Comparison of ENCODE assay signal across 8 cellular contexts in the genomic region with DNA sequence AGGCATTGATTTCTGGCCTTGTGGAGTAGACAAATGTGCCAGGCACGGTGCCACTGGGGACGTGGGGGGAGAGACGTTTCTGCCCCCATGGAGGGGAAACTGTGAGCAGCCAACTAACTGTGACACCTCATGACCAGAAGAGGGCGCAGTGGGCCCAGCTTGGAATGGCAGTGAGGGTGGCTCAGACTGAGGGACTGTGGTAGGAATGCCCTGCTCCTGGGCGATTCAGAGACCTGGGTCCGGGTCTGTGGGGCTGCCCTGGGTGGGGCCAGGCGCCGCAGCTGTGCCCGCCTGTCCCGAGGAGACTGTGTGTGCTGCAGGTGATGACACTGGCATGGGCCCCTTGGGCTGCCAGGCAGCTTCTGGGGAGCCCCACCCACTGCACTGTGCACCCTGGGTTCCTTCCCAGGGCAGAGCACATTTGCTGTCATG. TPM values are rescaled to one million over a fixed set of nuclear protein-coding genes. Genes with fewer than 3 reads are reported as not detected.
DNase-seq lines count a peak whose midpoint lies in the region; ATAC-seq and TF ChIP-seq lines count a peak whose summit lies in the region.

No MANE protein-coding gene starts in this region.

- H3K4me1 Mint-ChIP-seq in naive thymus-derived CD4-positive, alpha-beta T cell: peaks cover 4 to 26% (median 21%) of the 10 kb centered on the region in 7 donors

- H3K27ac Mint-ChIP-seq in naive thymus-derived CD4-positive, alpha-beta T cell: peak overlapping the region in 1 of 9 donors; percentile 75

- peaks cover 0 to 26% (median 0%) of the 10 kb centered on the region in 3 experiments for H3K36me3 ChIP-seq in naive thymus-derived CD4-positive, alpha-beta T cell (ENCODE audit: control insufficient read depth in 2 of 3, insufficient read depth in 3 of 3, low read length in 3 of 3)

- POLR2A ChIA-PET in naive thymus-derived CD4-positive, alpha-beta T cell (lab: Charles Lee): interaction anchor here (1.2 kb wide), 1 partner anchor 256 kb away, joined by 3 read pairs; no protein-coding TSS in a partner anchor

- DNase-seq in GM10266 (ENCODE audit: extremely low spot score) (peak; percentile 71), NCI-H69 (lab: John Stamatoyannopoulos, UW) (peak; percentile 86), epithelial cell of esophagus (ENCODE audit: low read depth) (peak; percentile 66)
- DNase-seq in activated CD8-positive, alpha-beta memory T cell treated with anti-CD3 and anti-CD28 coated beads for 48 hours (ENCODE audit: low read depth in 2 of 3, low spot score in 2 of 3): peak; percentile 22 to 50 (median 35)
- DNase-seq in naive thymus-derived CD4-positive, alpha-beta T cell: peak; percentile 39 to 71 (median 55)
- DNase-seq in stimulated activated naive CD4-positive, alpha-beta T cell treated with Interleukin-2 at 50 U/mL for 16 hours (lab: John Stamatoyannopoulos, UW): peak; percentile 53

- peaks cover 0 to 1% (median 0%) of the 10 kb centered on the region in 11 donors for H3K9me3 Mint-ChIP-seq in naive thymus-derived CD4-positive, alpha-beta T cell

- TF ChIP-seq CTCF in GM10266 (IDR thresholded peaks at IDR 0.05; ENCODE audit: control insufficient read depth, insufficient read depth, low read depth, missing control alignments): peak; percentile 88
- TF ChIP-seq CTCF in epithelial cell of esophagus (IDR thresholded peaks at IDR 0.05; ENCODE audit: insufficient read depth, low read depth, low read length, missing control alignments): peak; percentile 87

- H3K27me3 Mint-ChIP-seq in naive thymus-derived CD4-positive, alpha-beta T cell: no peaks in the 10 kb centered on the region

- peak; percentile 75 for ATAC-seq in HG03066 (IDR thresholded peaks at IDR 0.05; ENCODE audit: low read depth, unreplicated experiment)
- peak; percentile 92 for ATAC-seq in naive thymus-derived CD4-positive, alpha-beta T cell
- no peak for ATAC-seq in HG02623 (IDR thresholded peaks at IDR 0.05; ENCODE audit: unreplicated experiment)

- peaks cover 0 to 17% (median 0%) of the 10 kb centered on the region in 5 donors for H3K36me3 Mint-ChIP-seq in naive thymus-derived CD4-positive, alpha-beta T cell

- H3K27me3 ChIP-seq in naive thymus-derived CD4-positive, alpha-beta T cell (ENCODE audit: control insufficient read depth in 2 of 2, insufficient read depth in 2 of 2, low read length in 2 of 2): no peaks in the 10 kb centered on the region

- no peak overlapping the region for H3K4me3 Mint-ChIP-seq in naive thymus-derived CD4-positive, alpha-beta T cell

- H3K4me3 ChIP-seq in epithelial cell of esophagus (ENCODE audit: low read length): no peak overlapping the region
- H3K4me3 ChIP-seq in naive thymus-derived CD4-positive, alpha-beta T cell (ENCODE audit: low read length): no peak overlapping the region

- no peaks in the 10 kb centered on the region for H3K9me3 ChIP-seq in naive thymus-derived CD4-positive, alpha-beta T cell (ENCODE audit: control insufficient read depth in 2 of 3, low read length in 3 of 3)

- H3K4me1 ChIP-seq in naive thymus-derived CD4-positive, alpha-beta T cell (ENCODE audit: control insufficient read depth in 2 of 2, insufficient read depth in 2 of 2, low read length in 2 of 2): peaks cover 0 to 11% of the 10 kb centered on the region in 2 donors

- no peak overlapping the region for H3K27ac ChIP-seq in naive thymus-derived CD4-positive, alpha-beta T cell (ENCODE audit: low read depth, low read length)

- intact Hi-C loops in naive thymus-derived CD4-positive, alpha-beta T cell (cut with micrococcal nuclease): loop anchor here (1.0 kb wide), 2 partner anchors 262 to 271 kb away; no protein-coding TSS in a partner anchor

- CTCF ChIA-PET in naive thymus-derived CD4-positive, alpha-beta T cell (lab: Charles Lee): interaction anchor here (0.5 to 3.9 kb wide), 6 partner anchors 42 to 289 kb away, joined by 3 to 69 read pairs (median 4); no protein-coding TSS in a partner anchor

RNA-seq across cellular contexts. Expression of gene WDR25, which starts 7.5 kb away (rescaled TPM):
- total RNA-seq in naive thymus-derived CD4-positive, alpha-beta T cell: 10 to 100 TPM in 1 of 5 experiments, 1 to 10 TPM in 4; 5.4 to 11.6 (median 6.6) TPM
- 10 to 100 TPM; 12.2 to 18.1 TPM for polyA plus RNA-seq in naive thymus-derived CD4-positive, alpha-beta T cell

Comparison
In these comparisons a context has a peak if more than half of its experiments do, and no peak if none do; other contexts are left out.
1. DNase-seq: peak in every context shown above with its lines; median percentile 86 in NCI-H69; 71 in GM10266; 66 in epithelial cell of esophagus; 55 in naive thymus-derived CD4-positive, alpha-beta T cell; 53 in stimulated activated naive CD4-positive, alpha-beta T cell treated with Interleukin-2 at 50 U/mL for 16 hours; 35 in activated CD8-positive, alpha-beta memory T cell treated with anti-CD3 and anti-CD28 coated beads for 48 hours.